In genomic region chr1:4066860-4067599, GRCh38 we compare ENCODE assay signal across 7 cellular contexts.
"Had no signal": no experiment of that assay in that cellular context is flagged by ENCODE, and none has a peak within 500 bp of the region (broad histone marks: within the 10 kb centered on the region; RNA-seq: fewer than 3 reads in every experiment).

No MANE protein-coding gene starts in this region.

- H3K4me2 ChIP-seq: GM23338 had no signal

- H2AFZ ChIP-seq: GM23338 had no signal

- H3K9me3 Mint-ChIP-seq: IgD-negative memory B cell had no signal

- H3K4me1 Mint-ChIP-seq: IgD-negative memory B cell had no signal

- ATAC-seq: GM23338 had no signal

- DNase-seq: H7, HCEC 1CT, HFFc6, KG1 had no signal

- FAIRE-seq: HTR-8/SVneo had no signal

- H3K4me3 Mint-ChIP-seq: GM23338, HFFc6, IgD-negative memory B cell had no signal

- H3K36me3 Mint-ChIP-seq: IgD-negative memory B cell had no signal

- H3K27ac Mint-ChIP-seq: GM23338, HFFc6, IgD-negative memory B cell had no signal

- H3K4me3 ChIP-seq: GM23338 had no signal
